8 cellular contexts compared by ENCODE assay signal in the genomic region with DNA sequence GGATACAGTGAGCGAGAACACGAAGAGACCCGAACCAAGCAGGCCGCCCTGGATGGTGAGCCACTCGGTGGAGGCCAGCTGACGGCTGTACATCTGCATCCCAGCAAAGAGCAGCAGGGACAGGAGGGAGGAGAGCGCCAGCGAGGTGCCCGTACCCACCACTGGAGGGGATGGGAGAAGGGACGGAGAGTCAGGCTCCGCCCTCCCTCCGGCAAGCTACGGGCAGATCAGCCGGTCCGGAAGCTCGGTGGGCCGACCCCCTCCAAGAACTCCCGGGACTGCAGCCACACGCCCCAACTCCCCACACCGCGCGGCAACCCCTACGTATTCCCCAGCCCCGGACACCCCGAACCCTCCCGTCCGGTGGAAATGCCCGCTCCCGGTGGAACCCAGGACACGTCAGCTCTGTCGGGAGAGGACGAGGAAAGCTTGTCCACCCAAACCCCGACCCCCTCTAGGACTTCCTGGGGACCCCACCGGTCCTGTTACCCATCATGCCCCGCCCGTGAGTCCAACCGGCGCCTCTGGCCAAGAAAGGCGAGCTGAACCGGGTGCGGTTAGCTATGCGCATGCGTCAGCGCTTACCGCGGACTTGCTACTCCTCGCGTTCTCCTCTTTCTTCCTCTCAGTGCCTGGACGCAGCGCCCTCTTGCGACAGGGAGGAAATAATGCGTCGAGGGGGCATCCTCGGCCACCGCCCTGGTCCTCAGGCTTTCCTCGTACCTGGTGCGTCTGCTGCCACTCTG. TPM values are rescaled to one million over a fixed set of nuclear protein-coding genes. Genes with fewer than 3 reads are reported as not detected.
DNase-seq lines count a peak whose midpoint lies in the region; ATAC-seq and TF ChIP-seq lines count a peak whose summit lies in the region.

A gene (minus strand): TSS at position 573 of the 746 bp plus-strand sequence. CDS start 80 bp downstream, at position 493.

- TF ChIP-seq RAD21 in liver (IDR thresholded peaks at IDR 0.05): peak; percentile 71 to 85

- H3K9me3 ChIP-seq in liver (ENCODE audit: control insufficient read depth in 4 of 4, low read length in 3 of 4): no peaks in the 10 kb centered on the region

- no peaks in the 10 kb centered on the region for H3K9me3 Mint-ChIP-seq in dendritic cell treated with granulocyte-macrophage colony-stimulating factor and Interleukin-4, amounts not matched to agents 40 ng/mL and 50 ng/mL, for 4 days

- peak within 1 kb of the TSS; percentile 69 to 92 (median 92) for H3K4me3 ChIP-seq in liver (ENCODE audit: low read depth in 1 of 3, low read length in 3 of 3)

- ATAC-seq in GM19324 (IDR thresholded peaks at IDR 0.05; ENCODE audit: low FRiP score, unreplicated experiment) (peak; percentile 82), HG03520 (IDR thresholded peaks at IDR 0.05; ENCODE audit: unreplicated experiment) (peak; percentile 58)

- WGBS in liver: under 1% methylated on average over 57 of the region's 57 CpGs

- H3K27ac Mint-ChIP-seq in dendritic cell treated with granulocyte-macrophage colony-stimulating factor and Interleukin-4, amounts not matched to agents 40 ng/mL and 50 ng/mL, for 4 days: peak within 1 kb of the TSS; percentile 97

- DNase-seq in NCI-H748 (lab: John Stamatoyannopoulos, UW; ENCODE audit: unreplicated experiment): peak; percentile 97
- DNase-seq in activated CD4-positive, alpha-beta T cell treated with anti-CD3 and anti-CD28 coated beads, Interleukin-2, amount 50 U/mL, for 1 hour: peak; percentile 93
- peak; percentile 96 for DNase-seq in stimulated activated CD4-positive, alpha-beta T cell treated with anti-CD3 and anti-CD28 coated beads, Interleukin-4, amount 100 ng/mL, for 24 hours

- peaks cover 46% of the 10 kb centered on the region for H3K36me3 Mint-ChIP-seq in dendritic cell treated with granulocyte-macrophage colony-stimulating factor and Interleukin-4, amounts not matched to agents 40 ng/mL and 50 ng/mL, for 4 days (ENCODE audit: low read depth)

- peak within 1 kb of the TSS; percentile 90 for H3K27ac ChIP-seq in C4-2B
- H3K27ac ChIP-seq in liver (ENCODE audit: low read depth in 1 of 2, low read length in 2 of 2): peak within 1 kb of the TSS; percentile 67 to 86

- H3K4me1 Mint-ChIP-seq in dendritic cell treated with granulocyte-macrophage colony-stimulating factor and Interleukin-4, amounts not matched to agents 40 ng/mL and 50 ng/mL, for 4 days (ENCODE audit: low read depth): peaks cover 57% of the 10 kb centered on the region

- H3K9ac ChIP-seq in liver (ENCODE audit: low read depth in 1 of 2, low read length in 2 of 2): peak within 1 kb of the TSS; percentile 37 to 78

- TF ChIP-seq CTCF in C4-2B (conservative IDR thresholded peaks at IDR 0.05) (peak; percentile 99), liver (IDR thresholded peaks at IDR 0.05; ENCODE audit: low read depth, low read length, missing input control) (peak; percentile 93)

- H3K4me3 Mint-ChIP-seq in dendritic cell treated with granulocyte-macrophage colony-stimulating factor and Interleukin-4, amounts not matched to agents 40 ng/mL and 50 ng/mL, for 4 days: peak within 1 kb of the TSS; percentile 96

- peaks cover 0 to 11% (median 5%) of the 10 kb centered on the region in 4 donors for H3K36me3 ChIP-seq in liver (ENCODE audit: control insufficient read depth in 4 of 4, insufficient read depth in 3 of 4, low read depth in 1 of 4, low read length in 3 of 4)

- peaks cover 0 to 10% (median 8%) of the 10 kb centered on the region in 4 donors for H3K4me1 ChIP-seq in liver (ENCODE audit: control insufficient read depth in 4 of 4, insufficient read depth in 4 of 4, low read length in 3 of 4)

- intact Hi-C loops in dendritic cell treated with granulocyte-macrophage colony-stimulating factor and Interleukin-4, amounts not matched to agents 40 ng/mL and 50 ng/mL, for 4 days (cut with micrococcal nuclease): no loop called here

- H3K27me3 ChIP-seq in liver (ENCODE audit: control insufficient read depth in 4 of 4, insufficient read depth in 4 of 4, low read length in 3 of 4): peaks cover 0 to 3% (median 0%) of the 10 kb centered on the region in 4 donors

- H3K27me3 Mint-ChIP-seq in dendritic cell treated with granulocyte-macrophage colony-stimulating factor and Interleukin-4, amounts not matched to agents 40 ng/mL and 50 ng/mL, for 4 days: peaks cover 21% of the 10 kb centered on the region

TF ChIP-seq in liver, 16 proteins besides CTCF, POLR2A, EP300 and RAD21:
- TF ChIP-seq EGR1 (IDR thresholded peaks at IDR 0.05; ENCODE audit: low read depth in 2 of 2): no peak
- TF ChIP-seq, protein P1, sequence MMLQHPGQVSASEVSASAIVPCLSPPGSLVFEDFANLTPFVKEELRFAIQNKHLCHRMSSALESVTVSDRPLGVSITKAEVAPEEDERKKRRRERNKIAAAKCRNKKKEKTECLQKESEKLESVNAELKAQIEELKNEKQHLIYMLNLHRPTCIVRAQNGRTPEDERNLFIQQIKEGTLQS (IDR thresholded peaks at IDR 0.05): no peak
- peak; percentile 31 for TF ChIP-seq SP1 (IDR thresholded peaks at IDR 0.05)
- peak in 1 of 2 donors; percentile 92 for TF ChIP-seq GABPA (IDR thresholded peaks at IDR 0.05 in 1 of 2, conservative IDR thresholded peaks at IDR 0.05 in 1 of 2)
- no peak for TF ChIP-seq TAF1 (conservative IDR thresholded peaks at IDR 0.05)
- TF ChIP-seq, protein P2, sequence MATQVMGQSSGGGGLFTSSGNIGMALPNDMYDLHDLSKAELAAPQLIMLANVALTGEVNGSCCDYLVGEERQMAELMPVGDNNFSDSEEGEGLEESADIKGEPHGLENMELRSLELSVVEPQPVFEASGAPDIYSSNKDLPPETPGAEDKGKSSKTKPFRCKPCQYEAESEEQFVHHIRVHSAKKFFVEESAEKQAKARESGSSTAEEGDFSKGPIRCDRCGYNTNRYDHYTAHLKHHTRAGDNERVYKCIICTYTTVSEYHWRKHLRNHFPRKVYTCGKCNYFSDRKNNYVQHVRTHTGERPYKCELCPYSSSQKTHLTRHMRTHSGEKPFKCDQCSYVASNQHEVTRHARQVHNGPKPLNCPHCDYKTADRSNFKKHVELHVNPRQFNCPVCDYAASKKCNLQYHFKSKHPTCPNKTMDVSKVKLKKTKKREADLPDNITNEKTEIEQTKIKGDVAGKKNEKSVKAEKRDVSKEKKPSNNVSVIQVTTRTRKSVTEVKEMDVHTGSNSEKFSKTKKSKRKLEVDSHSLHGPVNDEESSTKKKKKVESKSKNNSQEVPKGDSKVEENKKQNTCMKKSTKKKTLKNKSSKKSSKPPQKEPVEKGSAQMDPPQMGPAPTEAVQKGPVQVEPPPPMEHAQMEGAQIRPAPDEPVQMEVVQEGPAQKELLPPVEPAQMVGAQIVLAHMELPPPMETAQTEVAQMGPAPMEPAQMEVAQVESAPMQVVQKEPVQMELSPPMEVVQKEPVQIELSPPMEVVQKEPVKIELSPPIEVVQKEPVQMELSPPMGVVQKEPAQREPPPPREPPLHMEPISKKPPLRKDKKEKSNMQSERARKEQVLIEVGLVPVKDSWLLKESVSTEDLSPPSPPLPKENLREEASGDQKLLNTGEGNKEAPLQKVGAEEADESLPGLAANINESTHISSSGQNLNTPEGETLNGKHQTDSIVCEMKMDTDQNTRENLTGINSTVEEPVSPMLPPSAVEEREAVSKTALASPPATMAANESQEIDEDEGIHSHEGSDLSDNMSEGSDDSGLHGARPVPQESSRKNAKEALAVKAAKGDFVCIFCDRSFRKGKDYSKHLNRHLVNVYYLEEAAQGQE (IDR thresholded peaks at IDR 0.05): peak; percentile 60
- TF ChIP-seq HNF4G (IDR thresholded peaks at IDR 0.05): no peak
- TF ChIP-seq HNF4A (conservative IDR thresholded peaks at IDR 0.05): peak; percentile 27 to 47
- TF ChIP-seq FOXA2 (IDR thresholded peaks at IDR 0.05): no peak
- peak; percentile 56 to 63 for TF ChIP-seq RXRA (IDR thresholded peaks at IDR 0.05)
- TF ChIP-seq, protein P3, sequence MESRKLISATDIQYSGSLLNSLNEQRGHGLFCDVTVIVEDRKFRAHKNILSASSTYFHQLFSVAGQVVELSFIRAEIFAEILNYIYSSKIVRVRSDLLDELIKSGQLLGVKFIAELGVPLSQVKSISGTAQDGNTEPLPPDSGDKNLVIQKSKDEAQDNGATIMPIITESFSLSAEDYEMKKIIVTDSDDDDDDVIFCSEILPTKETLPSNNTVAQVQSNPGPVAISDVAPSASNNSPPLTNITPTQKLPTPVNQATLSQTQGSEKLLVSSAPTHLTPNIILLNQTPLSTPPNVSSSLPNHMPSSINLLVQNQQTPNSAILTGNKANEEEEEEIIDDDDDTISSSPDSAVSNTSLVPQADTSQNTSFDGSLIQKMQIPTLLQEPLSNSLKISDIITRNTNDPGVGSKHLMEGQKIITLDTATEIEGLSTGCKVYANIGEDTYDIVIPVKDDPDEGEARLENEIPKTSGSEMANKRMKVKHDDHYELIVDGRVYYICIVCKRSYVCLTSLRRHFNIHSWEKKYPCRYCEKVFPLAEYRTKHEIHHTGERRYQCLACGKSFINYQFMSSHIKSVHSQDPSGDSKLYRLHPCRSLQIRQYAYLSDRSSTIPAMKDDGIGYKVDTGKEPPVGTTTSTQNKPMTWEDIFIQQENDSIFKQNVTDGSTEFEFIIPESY (IDR thresholded peaks at IDR 0.05): no peak
- TF ChIP-seq JUND (IDR thresholded peaks at IDR 0.05): no peak
- no peak for TF ChIP-seq NR2F2 (IDR thresholded peaks at IDR 0.05)
- TF ChIP-seq, protein P4, sequence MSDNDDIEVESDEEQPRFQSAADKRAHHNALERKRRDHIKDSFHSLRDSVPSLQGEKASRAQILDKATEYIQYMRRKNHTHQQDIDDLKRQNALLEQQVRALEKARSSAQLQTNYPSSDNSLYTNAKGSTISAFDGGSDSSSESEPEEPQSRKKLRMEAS (IDR thresholded peaks at IDR 0.05): no peak
- peak; percentile 89 for TF ChIP-seq YY1 (IDR thresholded peaks at IDR 0.05)
- TF ChIP-seq FOXA1 (IDR thresholded peaks at IDR 0.05): peak; percentile 47

RNA-seq across cellular contexts. Expression of the gene that starts here (rescaled TPM):
- 10 to 100 TPM; 49.8 TPM for total RNA-seq in liver
- 100 to 1,000 TPM; 150 to 224 TPM for polyA plus RNA-seq in liver

Comparison
In these comparisons a context has a peak if more than half of its experiments do, and no peak if none do; other contexts are left out.
1. Peak in every context shown above with its lines: DNase-seq, ATAC-seq, H3K4me3 ChIP-seq and H3K27ac ChIP-seq.